In the genomic region with DNA sequence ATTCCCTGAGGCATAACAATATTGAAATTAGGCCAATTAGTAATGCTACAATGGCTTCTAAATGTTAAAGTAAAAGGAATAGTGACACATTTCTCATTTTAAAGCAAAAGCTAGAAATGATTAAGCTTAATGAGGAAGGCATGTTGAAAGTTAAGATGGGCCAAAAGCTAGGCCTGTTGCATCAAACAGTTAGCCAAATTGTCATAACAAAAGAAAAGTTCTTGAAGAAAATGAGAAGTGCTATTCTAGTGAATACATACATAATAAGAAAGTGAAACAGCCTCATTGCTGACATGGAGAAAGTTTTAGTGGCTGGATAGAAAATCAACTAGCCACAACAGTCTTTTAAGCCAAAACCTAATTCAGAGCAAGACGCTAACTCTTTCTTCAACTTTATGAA, we compare ENCODE assay signal across 11 cellular contexts. TPM values are rescaled to one million over a fixed set of nuclear protein-coding genes. Genes with fewer than 3 reads are reported as not detected.
DNase-seq lines count a peak whose midpoint lies in the region; ATAC-seq and TF ChIP-seq lines count a peak whose summit lies in the region.
"Had no signal": no experiment of that assay in that cellular context is flagged by ENCODE, and none has a peak within 500 bp of the region (broad histone marks: within the 10 kb centered on the region; RNA-seq: fewer than 3 reads in every experiment).

No MANE protein-coding gene starts in this region.

- H3K4me3 Mint-ChIP-seq in activated T-cell treated with anti-CD3 and anti-CD28 coated beads, Interleukin-2, amount 50 U/mL, for 24 hours, result no peak overlapping the region
- peak overlapping the region; percentile 3 for H3K4me3 Mint-ChIP-seq in stimulated activated naive CD8-positive, alpha-beta T cell treated with anti-CD3 and anti-CD28 coated beads, Interleukin-15, Interleukin-2, amounts not matched to agents 100 ng/mL and 50 ng/mL, for 24 hours
- no peak overlapping the region for H3K4me3 Mint-ChIP-seq in progenitor cell of endocrine pancreas (ENCODE audit: low read depth)
- H3K4me3 Mint-ChIP-seq: activated naive CD4-positive, alpha-beta T cell treated with anti-CD3 and anti-CD28 coated beads, Interleukin-2, amount 50 U/mL, for 24 hours had no signal

- H3K27me3 Mint-ChIP-seq in activated T-cell treated with anti-CD3 and anti-CD28 coated beads, Interleukin-2, amount 50 U/mL, for 24 hours, result peaks cover 2% of the 10 kb centered on the region
- no peaks in the 10 kb centered on the region for H3K27me3 Mint-ChIP-seq in stimulated activated naive CD8-positive, alpha-beta T cell treated with anti-CD3 and anti-CD28 coated beads, Interleukin-15, Interleukin-2, amounts not matched to agents 100 ng/mL and 50 ng/mL, for 24 hours
- peaks cover 5% of the 10 kb centered on the region for H3K27me3 Mint-ChIP-seq in progenitor cell of endocrine pancreas
- H3K27me3 Mint-ChIP-seq: activated naive CD4-positive, alpha-beta T cell treated with anti-CD3 and anti-CD28 coated beads, Interleukin-2, amount 50 U/mL, for 24 hours had no signal

- TF ChIP-seq CTCF in progenitor cell of endocrine pancreas (IDR thresholded peaks at IDR 0.05; ENCODE audit: unreplicated experiment), result no peak

- no peaks in the 10 kb centered on the region for H3K36me3 Mint-ChIP-seq in activated T-cell treated with anti-CD3 and anti-CD28 coated beads, Interleukin-2, amount 50 U/mL, for 24 hours (ENCODE audit: low read depth)
- no peaks in the 10 kb centered on the region for H3K36me3 Mint-ChIP-seq in stimulated activated naive CD8-positive, alpha-beta T cell treated with anti-CD3 and anti-CD28 coated beads, Interleukin-15, Interleukin-2, amounts not matched to agents 100 ng/mL and 50 ng/mL, for 24 hours (ENCODE audit: low read depth)
- H3K36me3 Mint-ChIP-seq in progenitor cell of endocrine pancreas (ENCODE audit: insufficient read depth), result no peaks in the 10 kb centered on the region
- H3K36me3 Mint-ChIP-seq: activated naive CD4-positive, alpha-beta T cell treated with anti-CD3 and anti-CD28 coated beads, Interleukin-2, amount 50 U/mL, for 24 hours had no signal

- intact Hi-C loops in posterior vena cava (cut with DNase I), result no loop called here

- no peak for DNase-seq in activated T-cell treated with anti-CD3 and anti-CD28 coated beads, Interleukin-2, amount 50 U/mL, for 24 hours
- no peak for DNase-seq in activated T-cell treated with anti-CD3 and anti-CD28 coated beads for 4 hours
- DNase-seq in progenitor cell of endocrine pancreas (ENCODE audit: low spot score, unreplicated experiment), result no peak
- DNase-seq in SIG-M5 (lab: John Stamatoyannopoulos, UW), result no peak
- DNase-seq in posterior vena cava (ENCODE audit: low spot score), result no peak
- DNase-seq: pancreas had no signal

- ATAC-seq in HG02571 (IDR thresholded peaks at IDR 0.05; ENCODE audit: unreplicated experiment) (peak; percentile 71), HG03457 (IDR thresholded peaks at IDR 0.05; ENCODE audit: unreplicated experiment) (peak; percentile 62)
- ATAC-seq: pancreas had no signal

- H3K4me1 Mint-ChIP-seq in activated T-cell treated with anti-CD3 and anti-CD28 coated beads, Interleukin-2, amount 50 U/mL, for 24 hours (ENCODE audit: low read depth), result peaks cover 38% of the 10 kb centered on the region
- peaks cover 51% of the 10 kb centered on the region for H3K4me1 Mint-ChIP-seq in stimulated activated naive CD8-positive, alpha-beta T cell treated with anti-CD3 and anti-CD28 coated beads, Interleukin-15, Interleukin-2, amounts not matched to agents 100 ng/mL and 50 ng/mL, for 24 hours (ENCODE audit: low read depth)
- no peaks in the 10 kb centered on the region for H3K4me1 Mint-ChIP-seq in progenitor cell of endocrine pancreas (ENCODE audit: low read depth)
- H3K4me1 Mint-ChIP-seq: activated naive CD4-positive, alpha-beta T cell treated with anti-CD3 and anti-CD28 coated beads, Interleukin-2, amount 50 U/mL, for 24 hours had no signal

- peak overlapping the region; percentile 59 for H3K27ac Mint-ChIP-seq in activated T-cell treated with anti-CD3 and anti-CD28 coated beads, Interleukin-2, amount 50 U/mL, for 24 hours
- H3K27ac Mint-ChIP-seq in stimulated activated naive CD8-positive, alpha-beta T cell treated with anti-CD3 and anti-CD28 coated beads, Interleukin-15, Interleukin-2, amounts not matched to agents 100 ng/mL and 50 ng/mL, for 24 hours, result peak overlapping the region; percentile 33
- H3K27ac Mint-ChIP-seq in progenitor cell of endocrine pancreas, result no peak overlapping the region
- H3K27ac Mint-ChIP-seq: activated naive CD4-positive, alpha-beta T cell treated with anti-CD3 and anti-CD28 coated beads, Interleukin-2, amount 50 U/mL, for 24 hours had no signal

- no peaks in the 10 kb centered on the region for H3K9me3 Mint-ChIP-seq in activated T-cell treated with anti-CD3 and anti-CD28 coated beads, Interleukin-2, amount 50 U/mL, for 24 hours
- no peaks in the 10 kb centered on the region for H3K9me3 Mint-ChIP-seq in stimulated activated naive CD8-positive, alpha-beta T cell treated with anti-CD3 and anti-CD28 coated beads, Interleukin-15, Interleukin-2, amounts not matched to agents 100 ng/mL and 50 ng/mL, for 24 hours
- H3K9me3 Mint-ChIP-seq in progenitor cell of endocrine pancreas (ENCODE audit: low read depth), result no peaks in the 10 kb centered on the region
- H3K9me3 Mint-ChIP-seq: activated naive CD4-positive, alpha-beta T cell treated with anti-CD3 and anti-CD28 coated beads, Interleukin-2, amount 50 U/mL, for 24 hours had no signal

RNA-seq across cellular contexts. Expression of gene OR2A4, which starts 12.9 kb away (rescaled TPM):
- not detected in 2 replicates for total RNA-seq in progenitor cell of endocrine pancreas
- total RNA-seq in posterior vena cava, result not detected
- total RNA-seq: HT1080, pancreas had no signal

RNA-seq across cellular contexts. Expression of gene CTAGE9, which starts 22.5 kb away (rescaled TPM):
- total RNA-seq in progenitor cell of endocrine pancreas, result not detected in 2 replicates
- not detected for total RNA-seq in posterior vena cava
- total RNA-seq: HT1080, pancreas had no signal

RNA-seq across cellular contexts. Expression of gene ENPP3, which starts 51.2 kb away (rescaled TPM):
- total RNA-seq in progenitor cell of endocrine pancreas, result not detected in 2 replicates
- under 1 TPM; 0.48 to 0.56 TPM for total RNA-seq in posterior vena cava
